ENCODE assay signal across 9 cellular contexts in genomic region chr7:79272066-79272669, GRCh38.
DNase-seq lines count a peak whose midpoint lies in the region; ATAC-seq, FAIRE-seq and TF ChIP-seq lines count a peak whose summit lies in the region.
"Had no signal": no experiment of that assay in that cellular context is flagged by ENCODE, and none has a peak within 500 bp of the region (broad histone marks: within the 10 kb centered on the region; RNA-seq: fewer than 3 reads in every experiment).

No MANE protein-coding gene starts in this region.

- intact Hi-C loops in K562 (cut with micrococcal nuclease), result no loop called here

- POLR2A ChIA-PET in K562 (lab: Yijun Ruan, JAX), result no interaction called here

- no peak overlapping the region for H3K9ac ChIP-seq in K562 (ENCODE audit: insufficient read depth in 1 of 2, low read depth in 2 of 2, low read length in 2 of 2)
- H3K9ac ChIP-seq: BLaER1 treated with 17β-estradiol and CSF1 and Interleukin-3, amounts not matched to agents 10 nM and 100 nM had no signal

- H3K9me1 ChIP-seq in K562 (ENCODE audit: control insufficient read depth, insufficient read depth, low read length), result no peaks in the 10 kb centered on the region

- no peaks in the 10 kb centered on the region for H3K36me3 ChIP-seq in K562 (ENCODE audit: control insufficient read depth, insufficient read depth, low read length)
- H3K36me3 ChIP-seq: BLaER1 treated with 17β-estradiol and CSF1 and Interleukin-3, amounts not matched to agents 10 nM and 100 nM had no signal

- peak in 1 of 2 experiments; percentile 37; a peak in 2 of 4 replicates for TF ChIP-seq RAD21 in K562 (CRISPR knock-in tag; conservative IDR thresholded peaks at IDR 0.05 in 1 of 2, IDR thresholded peaks at IDR 0.05 in 1 of 2)

- H3K79me2 ChIP-seq in K562 (ENCODE audit: control insufficient read depth, insufficient read depth, low read length), result no peaks in the 10 kb centered on the region

- H4K20me1 ChIP-seq in K562 (replicated peaks; ENCODE audit: control insufficient read depth, insufficient read depth, low read length), result no peaks in the 10 kb centered on the region
- H4K20me1 ChIP-seq: BLaER1 treated with 17β-estradiol and CSF1 and Interleukin-3, amounts not matched to agents 10 nM and 100 nM had no signal

- DNase-seq in NCI-H1417 (lab: John Stamatoyannopoulos, UW) (peak; percentile 17 to 71 (median 70)), NCI-H1417 treated with DMSO at 0.1 percent for 48 hours (lab: John Stamatoyannopoulos, UW) (no peak), HFFc6 (peak; percentile 36), NCI-H2029 (lab: John Stamatoyannopoulos, UW) (peak; percentile 37), K562 (ENCODE audit: extremely low read depth in 1 of 4, low spot score in 3 of 4) (peak; percentile 11 to 22 (median 15)), lung microvascular endothelial cell (ENCODE audit: low read depth in 2 of 2) (peak; percentile 57 to 61)
- no peak for DNase-seq in activated CD4-positive, CD25-positive, alpha-beta regulatory T cell treated with anti-CD3 and anti-CD28 coated beads, Interleukin-2, amount 50 U/mL, for 72 hours
- no peak for DNase-seq in activated naive CD4-positive, alpha-beta T cell treated with anti-CD3 and anti-CD28 coated beads, Interleukin-2, amount 10 ng/mL, durations not matched to agents 7 days and 5 days

- no peaks in the 10 kb centered on the region for H3K27me3 Mint-ChIP-seq in HFFc6 (ENCODE audit: insufficient read depth)
- no peaks in the 10 kb centered on the region for H3K27me3 Mint-ChIP-seq in activated naive CD4-positive, alpha-beta T cell treated with anti-CD3 and anti-CD28 coated beads, Interleukin-2, amount 10 ng/mL, durations not matched to agents 7 days and 5 days

- CTCF ChIA-PET in K562 (lab: Yijun Ruan, JAX; ENCODE audit: low intra/inter-chr PET ratio), result no interaction called here
- CTCF ChIA-PET in activated naive CD4-positive, alpha-beta T cell treated with anti-CD3 and anti-CD28 coated beads, Interleukin-2, amount 10 ng/mL, durations not matched to agents 7 days and 5 days (lab: Charles Lee), result no interaction called here

- no peak for FAIRE-seq in K562 (lab: Jason Lieb, UNC)

- H2AFZ ChIP-seq in K562 (ENCODE audit: low read depth, low read length), result no peak overlapping the region

- no peaks in the 10 kb centered on the region for H3K9me3 Mint-ChIP-seq in HFFc6
- no peaks in the 10 kb centered on the region for H3K9me3 Mint-ChIP-seq in activated naive CD4-positive, alpha-beta T cell treated with anti-CD3 and anti-CD28 coated beads, Interleukin-2, amount 10 ng/mL, durations not matched to agents 7 days and 5 days

- no peak overlapping the region for H3K4me3 Mint-ChIP-seq in HFFc6
- H3K4me3 Mint-ChIP-seq in activated naive CD4-positive, alpha-beta T cell treated with anti-CD3 and anti-CD28 coated beads, Interleukin-2, amount 10 ng/mL, durations not matched to agents 7 days and 5 days, result no peak overlapping the region

- TF ChIP-seq POLR2A in K562 (conservative IDR thresholded peaks at IDR 0.05), result no peak

- ATAC-seq in K562, result no peak

- H3K4me2 ChIP-seq in K562 (ENCODE audit: insufficient read depth, low read length), result no peak overlapping the region
- H3K4me2 ChIP-seq: BLaER1 treated with 17β-estradiol and CSF1 and Interleukin-3, amounts not matched to agents 10 nM and 100 nM had no signal

- BruUV-seq in K562 (replicated peaks; lab: Mats Ljungman, UMichigan), result no TSS peak

- no peaks in the 10 kb centered on the region for H3K4me1 ChIP-seq in K562 (replicated peaks in 1 of 2; ENCODE audit: control insufficient read depth in 2 of 2, insufficient read depth in 2 of 2, low read length in 2 of 2)

- H3K4me1 Mint-ChIP-seq in HFFc6 (ENCODE audit: low read depth), result peaks cover 53% of the 10 kb centered on the region
- no peaks in the 10 kb centered on the region for H3K4me1 Mint-ChIP-seq in activated naive CD4-positive, alpha-beta T cell treated with anti-CD3 and anti-CD28 coated beads, Interleukin-2, amount 10 ng/mL, durations not matched to agents 7 days and 5 days

- no peak overlapping the region for H3K4me3 ChIP-seq in K562
- H3K4me3 ChIP-seq: BLaER1 treated with 17β-estradiol and CSF1 and Interleukin-3, amounts not matched to agents 10 nM and 100 nM had no signal

- peaks cover 13% of the 10 kb centered on the region for H3K36me3 Mint-ChIP-seq in HFFc6 (ENCODE audit: low read depth)
- H3K36me3 Mint-ChIP-seq in activated naive CD4-positive, alpha-beta T cell treated with anti-CD3 and anti-CD28 coated beads, Interleukin-2, amount 10 ng/mL, durations not matched to agents 7 days and 5 days, result no peaks in the 10 kb centered on the region

- WGBS in K562 (ENCODE audit: insufficient coverage, low coverage, missing lambda C conversion rate), result 1% methylated on average over 4 of the region's 4 CpGs

- H3K9me3 ChIP-seq in K562 (replicated peaks; ENCODE audit: control insufficient read depth, insufficient read depth, low read depth, low read length), result no peaks in the 10 kb centered on the region; the same call in 1 of the 2 replicates
- H3K9me3 ChIP-seq: BLaER1 treated with 17β-estradiol and CSF1 and Interleukin-3, amounts not matched to agents 10 nM and 100 nM had no signal

- peak; percentile 89 for TF ChIP-seq CTCF in HFFc6 (IDR thresholded peaks at IDR 0.05)
- peak; percentile 19 to 51 (median 21); a peak in 3 of 6 replicates for TF ChIP-seq CTCF in K562 (IDR thresholded peaks at IDR 0.05 in 2 of 3, conservative IDR thresholded peaks at IDR 0.05 in 1 of 3; ENCODE audit: insufficient read depth in 2 of 3, low read depth in 1 of 3, low read length in 3 of 3)

- no peak for TF ChIP-seq EP300 in K562 (IDR thresholded peaks at IDR 0.05; ENCODE audit: low read length)

- H3K27ac ChIP-seq in K562 (ENCODE audit: extremely low read depth, low read depth, low read length), result no peak overlapping the region
- H3K27ac ChIP-seq: BLaER1 treated with 17β-estradiol and CSF1 and Interleukin-3, amounts not matched to agents 10 nM and 100 nM had no signal

- no peak overlapping the region for H3K27ac Mint-ChIP-seq in HFFc6
- H3K27ac Mint-ChIP-seq in activated naive CD4-positive, alpha-beta T cell treated with anti-CD3 and anti-CD28 coated beads, Interleukin-2, amount 10 ng/mL, durations not matched to agents 7 days and 5 days, result no peak overlapping the region

- no peaks in the 10 kb centered on the region for H3K27me3 ChIP-seq in K562 (ENCODE audit: control insufficient read depth in 2 of 2, insufficient read depth in 2 of 2, low read length in 2 of 2)
- H3K27me3 ChIP-seq: BLaER1 treated with 17β-estradiol and CSF1 and Interleukin-3, amounts not matched to agents 10 nM and 100 nM had no signal

- in situ Hi-C loops in K562 (cut with MboI), result no loop called here

TF ChIP-seq in K562, 482 proteins besides CTCF, POLR2A, EP300 and RAD21:
- no peak for TF ChIP-seq GTF2E2 (tag; IDR thresholded peaks at IDR 0.05)
- TF ChIP-seq ZNF212 (CRISPR knock-in tag; IDR thresholded peaks at IDR 0.05), result no peak
- no peak for TF ChIP-seq BMI1 (IDR thresholded peaks at IDR 0.05; ENCODE audit: low read length)

Comparison
In these comparisons a context has a peak if more than half of its experiments do, and no peak if none do; other contexts are left out.
1. DNase-seq: peak in NCI-H1417 (3 of 3), HFFc6 (single experiment), NCI-H2029 (single experiment), K562 (4 of 4) and lung microvascular endothelial cell (2 of 2); none in NCI-H1417 treated with DMSO at 0.1 percent for 48 hours (single experiment), activated CD4-positive, CD25-positive, alpha-beta regulatory T cell treated with anti-CD3 and anti-CD28 coated beads, Interleukin-2, amount 50 U/mL, for 72 hours (single experiment) and activated naive CD4-positive, alpha-beta T cell treated with anti-CD3 and anti-CD28 coated beads, Interleukin-2, amount 10 ng/mL, durations not matched to agents 7 days and 5 days (single experiment).